ENCODE assay signal across 30 cellular contexts in genomic region chr2:26674002-26674751, GRCh38. TPM values are rescaled to one million over a fixed set of nuclear protein-coding genes. Genes with fewer than 3 reads are reported as not detected.
"Had no signal": no experiment of that assay in that cellular context is flagged by ENCODE, and none has a peak within 500 bp of the region (broad histone marks: within the 10 kb centered on the region; RNA-seq: fewer than 3 reads in every experiment).

No MANE protein-coding gene starts in this region.

- H3K4me3 Mint-ChIP-seq: activated CD4-positive, alpha-beta T cell treated with anti-CD3 and anti-CD28 coated beads for 36 hours; activated CD8-positive, alpha-beta memory T cell treated with anti-CD3 and anti-CD28 coated beads, Interleukin-2, amount 10 ng/mL, durations not matched to agents 7 days and 5 days; activated CD8-positive, alpha-beta T cell treated with anti-CD3 and anti-CD28 coated beads, Interleukin-2, amount 10 ng/mL, durations not matched to agents 7 days and 5 days; activated naive CD4-positive, alpha-beta T cell treated with anti-CD3 and anti-CD28 coated beads for 36 hours; activated T-cell treated with anti-CD3 and anti-CD28 coated beads, Interleukin-2, amount 50 U/mL, for 72 hours; immature natural killer cell; naive thymus-derived CD4-positive, alpha-beta T cell; T-helper 2 cell treated with Interferon-gamma antibody and Interleukin-4, amounts not matched to agents 5 μg/mL and 100 μg/mL, for 36 hours had no signal

- H3K9ac ChIP-seq: parathyroid adenoma had no signal

- H3K4me3 ChIP-seq: breast epithelium, right atrium auricular region, testis, transverse colon had no signal

- H3K9me3 Mint-ChIP-seq: activated T-cell treated with anti-CD3 and anti-CD28 coated beads, Interleukin-2, amount 50 U/mL, for 72 hours; immature natural killer cell; T-helper 2 cell treated with Interferon-gamma antibody and Interleukin-4, amounts not matched to agents 5 μg/mL and 100 μg/mL, for 36 hours had no signal

- H3K36me3 ChIP-seq: breast epithelium, right atrium auricular region, transverse colon had no signal

- H3K27ac Mint-ChIP-seq: activated CD4-positive, alpha-beta T cell treated with anti-CD3 and anti-CD28 coated beads for 36 hours; activated CD8-positive, alpha-beta memory T cell treated with anti-CD3 and anti-CD28 coated beads, Interleukin-2, amount 10 ng/mL, durations not matched to agents 7 days and 5 days; activated CD8-positive, alpha-beta T cell treated with anti-CD3 and anti-CD28 coated beads, Interleukin-2, amount 10 ng/mL, durations not matched to agents 7 days and 5 days; activated T-cell treated with anti-CD3 and anti-CD28 coated beads, Interleukin-2, amount 50 U/mL, for 72 hours; immature natural killer cell; naive thymus-derived CD4-positive, alpha-beta T cell; T-helper 2 cell treated with Interferon-gamma antibody and Interleukin-4, amounts not matched to agents 5 μg/mL and 100 μg/mL, for 36 hours had no signal

- H3K4me1 Mint-ChIP-seq: activated CD4-positive, alpha-beta T cell treated with anti-CD3 and anti-CD28 coated beads for 36 hours had no signal

- H3K9me3 ChIP-seq: breast epithelium, right atrium auricular region, testis, transverse colon had no signal

- H3K27me3 ChIP-seq: breast epithelium, right atrium auricular region, testis had no signal

- H3K36me3 Mint-ChIP-seq: activated CD8-positive, alpha-beta memory T cell treated with anti-CD3 and anti-CD28 coated beads, Interleukin-2, amount 10 ng/mL, durations not matched to agents 7 days and 5 days; immature natural killer cell had no signal

- ATAC-seq: activated CD4-positive, alpha-beta T cell treated with anti-CD3 and anti-CD28 coated beads for 36 hours; activated CD8-positive, alpha-beta memory T cell treated with anti-CD3 and anti-CD28 coated beads, Interleukin-2, amount 10 ng/mL, durations not matched to agents 7 days and 5 days; activated CD8-positive, alpha-beta T cell treated with anti-CD3 and anti-CD28 coated beads, Interleukin-2, amount 10 ng/mL, durations not matched to agents 7 days and 5 days; activated T-cell treated with anti-CD3 and anti-CD28 coated beads, Interleukin-2, amount 50 U/mL, for 72 hours; esophagus mucosa; naive thymus-derived CD4-positive, alpha-beta T cell; stimulated activated naive CD8-positive, alpha-beta T cell treated with anti-CD3 and anti-CD28 coated beads, Interleukin-15, Interleukin-2, amounts not matched to agents 100 U/mL and 50 U/mL, for 24 hours had no signal

- H3K4me1 ChIP-seq: breast epithelium, right atrium auricular region, testis, transverse colon had no signal

- H3K27ac ChIP-seq: breast epithelium, parathyroid adenoma, right atrium auricular region, testis had no signal

- DNase-seq: activated CD4-positive, alpha-beta T cell treated with anti-CD3 and anti-CD28 coated beads for 36 hours; activated CD4-positive, CD25-positive, alpha-beta regulatory T cell; activated CD8-positive, alpha-beta memory T cell treated with anti-CD3 and anti-CD28 coated beads, Interleukin-2, amount 10 ng/mL, durations not matched to agents 7 days and 5 days; activated CD8-positive, alpha-beta T cell treated with anti-CD3 and anti-CD28 coated beads, Interleukin-2, amount 10 ng/mL, durations not matched to agents 7 days and 5 days; activated naive CD4-positive, alpha-beta T cell treated with anti-CD3 and anti-CD28 coated beads for 36 hours; activated T-cell treated with anti-CD3 and anti-CD28 coated beads for 4 hours; activated T-cell treated with anti-CD3 and anti-CD28 coated beads, Interleukin-2, amount 50 U/mL, for 72 hours; amygdala; cerebellar nuclear complex; cortex of kidney; foreskin fibroblast; hypothalamus; immature natural killer cell; midbrain; naive thymus-derived CD4-positive, alpha-beta T cell; nucleus accumbens; stimulated activated CD4-positive, alpha-beta T cell treated with anti-CD3 and anti-CD28 coated beads, Interleukin-4, amount 100 ng/mL, for 1 hour; stimulated activated naive CD8-positive, alpha-beta T cell treated with anti-CD3 and anti-CD28 coated beads, Interleukin-15, Interleukin-2, amounts not matched to agents 100 U/mL and 50 U/mL, for 24 hours; T-helper 1 cell; testis; transverse colon had no signal

RNA-seq across cellular contexts. Expression of gene KCNK3, which starts 18.3 kb away (rescaled TPM):
- total RNA-seq: activated CD4-positive, alpha-beta T cell treated with anti-CD3 and anti-CD28 coated beads for 36 hours; activated CD8-positive, alpha-beta memory T cell treated with anti-CD3 and anti-CD28 coated beads, Interleukin-2, amount 10 ng/mL, durations not matched to agents 7 days and 5 days; activated CD8-positive, alpha-beta T cell treated with anti-CD3 and anti-CD28 coated beads, Interleukin-2, amount 10 ng/mL, durations not matched to agents 7 days and 5 days; activated naive CD4-positive, alpha-beta T cell treated with anti-CD3 and anti-CD28 coated beads for 36 hours; activated T-cell treated with anti-CD3 and anti-CD28 coated beads, Interleukin-2, amount 50 U/mL, for 72 hours; naive thymus-derived CD4-positive, alpha-beta T cell; pulmonary artery endothelial cell had no signal
- polyA plus RNA-seq: immature natural killer cell; naive thymus-derived CD4-positive, alpha-beta T cell had no signal

RNA-seq across cellular contexts. Expression of gene CIB4, which starts 33.0 kb away (rescaled TPM):
- total RNA-seq: activated CD4-positive, alpha-beta T cell treated with anti-CD3 and anti-CD28 coated beads for 36 hours; activated CD8-positive, alpha-beta memory T cell treated with anti-CD3 and anti-CD28 coated beads, Interleukin-2, amount 10 ng/mL, durations not matched to agents 7 days and 5 days; activated CD8-positive, alpha-beta T cell treated with anti-CD3 and anti-CD28 coated beads, Interleukin-2, amount 10 ng/mL, durations not matched to agents 7 days and 5 days; activated naive CD4-positive, alpha-beta T cell treated with anti-CD3 and anti-CD28 coated beads for 36 hours; activated T-cell treated with anti-CD3 and anti-CD28 coated beads, Interleukin-2, amount 50 U/mL, for 72 hours; breast epithelium; esophagus mucosa; kidney epithelial cell; lower leg skin; naive thymus-derived CD4-positive, alpha-beta T cell; pulmonary artery endothelial cell; right atrium auricular region; transverse colon had no signal
- polyA plus RNA-seq: immature natural killer cell; naive thymus-derived CD4-positive, alpha-beta T cell; neural cell had no signal
